1 cellular context compared by ENCODE assay signal in genomic region chr1:112731451-112731850, GRCh38.
TF ChIP-seq lines count a peak whose summit lies in the region.

No MANE protein-coding gene starts in this region.

TF ChIP-seq in K562, 482 proteins besides CTCF, POLR2A, EP300 and RAD21:
- TF ChIP-seq ZNF586 (CRISPR knock-in tag; conservative IDR thresholded peaks at IDR 0.05) (no peak), ZBTB40 (IDR thresholded peaks at IDR 0.05) (peak; percentile 89), ZBTB40 (CRISPR knock-in tag; IDR thresholded peaks at IDR 0.05) (peak; percentile 79)
